Comparison of ENCODE assay signal across 17 cellular contexts in the genomic region with DNA sequence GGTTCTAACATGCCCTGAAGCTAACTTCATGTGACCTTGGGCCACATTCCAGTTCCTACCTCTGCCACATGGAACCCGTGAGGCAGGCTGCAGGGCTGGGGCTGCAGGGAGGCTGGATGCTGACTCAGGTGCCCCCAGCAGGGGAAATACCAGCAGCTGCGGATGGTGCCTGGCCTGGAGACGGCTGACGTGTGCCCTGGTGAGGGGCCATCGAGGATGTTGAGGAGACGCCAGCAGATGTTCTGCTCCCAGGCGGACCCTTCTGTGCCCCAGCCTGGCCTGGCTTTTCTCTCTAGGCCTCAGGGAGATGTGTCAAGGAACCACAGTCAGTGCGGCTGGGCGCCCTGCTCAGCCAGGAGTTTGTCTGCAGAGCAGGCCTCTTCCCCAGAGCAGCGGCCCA. TPM values are rescaled to one million over a fixed set of nuclear protein-coding genes. Genes with fewer than 3 reads are reported as not detected.
DNase-seq lines count a peak whose midpoint lies in the region; ATAC-seq and TF ChIP-seq lines count a peak whose summit lies in the region.
"Had no signal": no experiment of that assay in that cellular context is flagged by ENCODE, and none has a peak within 500 bp of the region (broad histone marks: within the 10 kb centered on the region; RNA-seq: fewer than 3 reads in every experiment).

No MANE protein-coding gene starts in this region.

- H3K27ac Mint-ChIP-seq in activated CD4-positive, alpha-beta memory T cell treated with anti-CD3 and anti-CD28 coated beads for 36 hours: peak overlapping the region; percentile 5
- H3K27ac Mint-ChIP-seq in activated CD4-positive, alpha-beta memory T cell treated with anti-CD3 and anti-CD28 coated beads, Interleukin-2, amount 10 ng/mL, durations not matched to agents 7 days and 5 days: no peak overlapping the region
- H3K27ac Mint-ChIP-seq in activated naive CD4-positive, alpha-beta T cell treated with anti-CD3 and anti-CD28 coated beads, Interleukin-2, amount 10 ng/mL, durations not matched to agents 7 days and 5 days: no peak overlapping the region
- H3K27ac Mint-ChIP-seq: mesothelial cell of epicardium, type B pancreatic cell had no signal

- DNase-seq in activated CD4-positive, alpha-beta memory T cell treated with anti-CD3 and anti-CD28 coated beads for 36 hours: no peak
- DNase-seq in activated CD4-positive, alpha-beta memory T cell treated with anti-CD3 and anti-CD28 coated beads, Interleukin-2, amount 10 ng/mL, durations not matched to agents 7 days and 5 days: no peak
- DNase-seq in dorsolateral prefrontal cortex (no peak), mucosa of gallbladder (ENCODE audit: low spot score) (peak; percentile 16), tibial artery (no peak), NCI-H2227 (lab: John Stamatoyannopoulos, UW; ENCODE audit: unreplicated experiment) (no peak)
- no peak for DNase-seq in activated naive CD4-positive, alpha-beta T cell treated with anti-CD3 and anti-CD28 coated beads, Interleukin-2, amount 10 ng/mL, durations not matched to agents 7 days and 5 days
- DNase-seq: 8988T; activated T-cell treated with anti-CD3 and anti-CD28 coated beads, Interleukin-2, amount 50 U/mL, for 4 hours; CD4-positive, alpha-beta memory T cell; cortex of kidney; NCI-H1694; NCI-H524; PC-3 had no signal

- H3K36me3 Mint-ChIP-seq in activated CD4-positive, alpha-beta memory T cell treated with anti-CD3 and anti-CD28 coated beads for 36 hours: peaks cover 12% of the 10 kb centered on the region
- peaks cover 24% of the 10 kb centered on the region for H3K36me3 Mint-ChIP-seq in activated CD4-positive, alpha-beta memory T cell treated with anti-CD3 and anti-CD28 coated beads, Interleukin-2, amount 10 ng/mL, durations not matched to agents 7 days and 5 days (ENCODE audit: low read depth)
- peaks cover 27% of the 10 kb centered on the region for H3K36me3 Mint-ChIP-seq in activated naive CD4-positive, alpha-beta T cell treated with anti-CD3 and anti-CD28 coated beads, Interleukin-2, amount 10 ng/mL, durations not matched to agents 7 days and 5 days

- peaks cover 0 to 5% (median 0%) of the 10 kb centered on the region in 3 donors for H3K36me3 ChIP-seq in tibial artery

- no peaks in the 10 kb centered on the region for H3K9me3 Mint-ChIP-seq in activated CD4-positive, alpha-beta memory T cell treated with anti-CD3 and anti-CD28 coated beads for 36 hours
- no peaks in the 10 kb centered on the region for H3K9me3 Mint-ChIP-seq in activated CD4-positive, alpha-beta memory T cell treated with anti-CD3 and anti-CD28 coated beads, Interleukin-2, amount 10 ng/mL, durations not matched to agents 7 days and 5 days
- no peaks in the 10 kb centered on the region for H3K9me3 Mint-ChIP-seq in activated naive CD4-positive, alpha-beta T cell treated with anti-CD3 and anti-CD28 coated beads, Interleukin-2, amount 10 ng/mL, durations not matched to agents 7 days and 5 days
- H3K9me3 Mint-ChIP-seq: activated T-cell treated with anti-CD3 and anti-CD28 coated beads, Interleukin-2, amount 50 U/mL, for 4 hours; CD4-positive, alpha-beta memory T cell; mesothelial cell of epicardium; type B pancreatic cell had no signal

- peaks cover 73% of the 10 kb centered on the region for H3K4me1 Mint-ChIP-seq in activated CD4-positive, alpha-beta memory T cell treated with anti-CD3 and anti-CD28 coated beads for 36 hours (ENCODE audit: low read depth)
- H3K4me1 Mint-ChIP-seq in activated CD4-positive, alpha-beta memory T cell treated with anti-CD3 and anti-CD28 coated beads, Interleukin-2, amount 10 ng/mL, durations not matched to agents 7 days and 5 days: peaks cover 61% of the 10 kb centered on the region
- H3K4me1 Mint-ChIP-seq in activated naive CD4-positive, alpha-beta T cell treated with anti-CD3 and anti-CD28 coated beads, Interleukin-2, amount 10 ng/mL, durations not matched to agents 7 days and 5 days: peaks cover 54% of the 10 kb centered on the region

- no peaks in the 10 kb centered on the region for H3K9me3 ChIP-seq in tibial artery

- no peaks in the 10 kb centered on the region for H3K27me3 Mint-ChIP-seq in activated CD4-positive, alpha-beta memory T cell treated with anti-CD3 and anti-CD28 coated beads for 36 hours
- no peaks in the 10 kb centered on the region for H3K27me3 Mint-ChIP-seq in activated CD4-positive, alpha-beta memory T cell treated with anti-CD3 and anti-CD28 coated beads, Interleukin-2, amount 10 ng/mL, durations not matched to agents 7 days and 5 days
- H3K27me3 Mint-ChIP-seq in activated naive CD4-positive, alpha-beta T cell treated with anti-CD3 and anti-CD28 coated beads, Interleukin-2, amount 10 ng/mL, durations not matched to agents 7 days and 5 days: no peaks in the 10 kb centered on the region
- H3K27me3 Mint-ChIP-seq: CD4-positive, alpha-beta memory T cell; type B pancreatic cell had no signal

- POLR2A ChIA-PET in activated CD4-positive, alpha-beta memory T cell treated with anti-CD3 and anti-CD28 coated beads for 36 hours (lab: Charles Lee): no interaction called here
- POLR2A ChIA-PET in activated CD4-positive, alpha-beta memory T cell treated with anti-CD3 and anti-CD28 coated beads, Interleukin-2, amount 10 ng/mL, durations not matched to agents 7 days and 5 days (lab: Charles Lee): no interaction called here

- H3K4me3 Mint-ChIP-seq in activated CD4-positive, alpha-beta memory T cell treated with anti-CD3 and anti-CD28 coated beads for 36 hours: no peak overlapping the region
- H3K4me3 Mint-ChIP-seq in activated CD4-positive, alpha-beta memory T cell treated with anti-CD3 and anti-CD28 coated beads, Interleukin-2, amount 10 ng/mL, durations not matched to agents 7 days and 5 days: no peak overlapping the region
- H3K4me3 Mint-ChIP-seq in activated naive CD4-positive, alpha-beta T cell treated with anti-CD3 and anti-CD28 coated beads, Interleukin-2, amount 10 ng/mL, durations not matched to agents 7 days and 5 days: no peak overlapping the region
- H3K4me3 Mint-ChIP-seq: activated T-cell treated with anti-CD3 and anti-CD28 coated beads, Interleukin-2, amount 50 U/mL, for 4 hours; CD4-positive, alpha-beta memory T cell; mesothelial cell of epicardium; type B pancreatic cell had no signal

- ATAC-seq in HG03442 (IDR thresholded peaks at IDR 0.05; ENCODE audit: unreplicated experiment): no peak
- ATAC-seq: activated T-cell treated with anti-CD3 and anti-CD28 coated beads, Interleukin-2, amount 50 U/mL, for 4 hours; PC-3 had no signal

- H3K27me3 ChIP-seq in dorsolateral prefrontal cortex (no peaks in the 10 kb centered on the region), tibial artery (no peaks in the 10 kb centered on the region)

- CTCF ChIA-PET in activated CD4-positive, alpha-beta memory T cell treated with anti-CD3 and anti-CD28 coated beads for 36 hours (lab: Charles Lee): no interaction called here
- CTCF ChIA-PET in activated CD4-positive, alpha-beta memory T cell treated with anti-CD3 and anti-CD28 coated beads, Interleukin-2, amount 10 ng/mL, durations not matched to agents 7 days and 5 days (lab: Charles Lee): interaction anchor here (2.1 kb wide), 1 partner anchor 9 kb away, joined by 5 read pairs; the partner anchor contains the start of gene BAG3
- CTCF ChIA-PET in activated naive CD4-positive, alpha-beta T cell treated with anti-CD3 and anti-CD28 coated beads, Interleukin-2, amount 10 ng/mL, durations not matched to agents 7 days and 5 days (lab: Charles Lee): no interaction called here

- peak overlapping the region in 32 of 59 donors; percentile 1 to 94 (median 55) for H3K27ac ChIP-seq in dorsolateral prefrontal cortex
- H3K27ac ChIP-seq in tibial artery: peak overlapping the region; percentile 98 to 100

- no peak for TF ChIP-seq CTCF in dorsolateral prefrontal cortex (IDR thresholded peaks at IDR 0.05 in 54 of 56, conservative IDR thresholded peaks at IDR 0.05 in 2 of 56; ENCODE audit: low read depth in 1 of 56, partially characterized antibody in 56 of 56)
- TF ChIP-seq CTCF in tibial artery (IDR thresholded peaks at IDR 0.05): no peak

- no peak overlapping the region for H3K4me3 ChIP-seq in dorsolateral prefrontal cortex
- H3K4me3 ChIP-seq in tibial artery: no peak overlapping the region

- H3K4me1 ChIP-seq in tibial artery: peaks cover 0 to 98% (median 70%) of the 10 kb centered on the region in 4 donors

- intact Hi-C loops in activated CD4-positive, alpha-beta memory T cell treated with anti-CD3 and anti-CD28 coated beads for 36 hours (cut with micrococcal nuclease): loop anchor here (10.0 kb wide), 1 partner anchor 905 kb away; the partner anchor contains the start of gene CACUL1
- intact Hi-C loops in dorsolateral prefrontal cortex (cut with DNase I): no loop called here
- intact Hi-C loops in tibial artery (cut with DNase I; ENCODE audit: low total_unique reads): no loop called here

RNA-seq across cellular contexts. Expression of gene BAG3, which starts 8.8 kb away (rescaled TPM):
- 10 to 100 TPM; 26.8 to 28.1 TPM for total RNA-seq in activated CD4-positive, alpha-beta memory T cell treated with anti-CD3 and anti-CD28 coated beads for 36 hours
- 10 to 100 TPM; 26.3 to 27.2 TPM for total RNA-seq in activated CD4-positive, alpha-beta memory T cell treated with anti-CD3 and anti-CD28 coated beads, Interleukin-2, amount 10 ng/mL, durations not matched to agents 7 days and 5 days
- 100 to 1,000 TPM in 12 of 120 experiments, 10 to 100 TPM in 108; 13.1 to 274 (median 32.3) TPM for total RNA-seq in dorsolateral prefrontal cortex
- total RNA-seq in mucosa of gallbladder: 65.9 TPM
